8 cellular contexts compared by ENCODE assay signal in genomic region chr6:90940812-90941481, GRCh38.
A peak's percentile ranks its signal among the peaks of the same experiment; 100 is the strongest.
DNase-seq lines count a peak whose midpoint lies in the region; ATAC-seq, FAIRE-seq and TF ChIP-seq lines count a peak whose summit lies in the region.

No MANE protein-coding gene starts in this region.

- TF ChIP-seq CTCF in fibroblast of pulmonary artery (IDR thresholded peaks at IDR 0.05; ENCODE audit: low read length, missing control alignments) (peak; percentile 58), pancreas (IDR thresholded peaks at IDR 0.05) (peak in 3 of 4 donors; percentile 19 to 36 (median 30))

- no peak overlapping the region for H3K27ac ChIP-seq in pancreas
- no peak overlapping the region for H3K27ac ChIP-seq in aorta (ENCODE audit: low read depth in 1 of 2, low read length in 2 of 2)

- peak overlapping the region; percentile 15 for H3K4me3 ChIP-seq in fibroblast of pulmonary artery (replicated peaks; ENCODE audit: low read depth, low read length)
- no peak overlapping the region for H3K4me3 ChIP-seq in pancreas
- H3K4me3 ChIP-seq in aorta (ENCODE audit: low read length in 2 of 2) = no peak overlapping the region

- H3K36me3 ChIP-seq in pancreas = no peaks in the 10 kb centered on the region
- H3K36me3 ChIP-seq in aorta (ENCODE audit: control insufficient read depth in 1 of 2, insufficient read depth in 2 of 2, low read length in 1 of 2) = no peaks in the 10 kb centered on the region

- 14 to 16% methylated on average over 5 of the region's 5 CpGs for WGBS in pancreas, 2 donors
- WGBS in aorta, 2 donors = 28 to 37% methylated on average over 5 of the region's 5 CpGs

- ATAC-seq in GM18520 (IDR thresholded peaks at IDR 0.05; ENCODE audit: unreplicated experiment) (peak; percentile 97), HG02938 (IDR thresholded peaks at IDR 0.05; ENCODE audit: unreplicated experiment) (peak; percentile 97), pancreas (peak; percentile 74 to 94 (median 92)), aorta (ENCODE audit: low FRiP score) (no peak)

- H3K27me3 ChIP-seq in pancreas (no peaks in the 10 kb centered on the region), aorta (ENCODE audit: control insufficient read depth in 1 of 2, insufficient read depth in 2 of 2, low read length in 1 of 2) (no peaks in the 10 kb centered on the region)

- H3K9me3 ChIP-seq in pancreas (no peaks in the 10 kb centered on the region), aorta (ENCODE audit: control insufficient read depth, low read length) (no peaks in the 10 kb centered on the region)

- no peaks in the 10 kb centered on the region for H3K4me1 ChIP-seq in pancreas
- H3K4me1 ChIP-seq in aorta (ENCODE audit: control insufficient read depth in 1 of 2, insufficient read depth in 2 of 2, low read length in 2 of 2) = no peaks in the 10 kb centered on the region

- intact Hi-C loops in pancreas (cut with DNase I) (no loop called here), aorta (cut with DNase I) (no loop called here)

- FAIRE-seq in pancreas (lab: Jason Lieb, UNC) = peak; percentile 29

- DNase-seq in CD1c-positive myeloid dendritic cell (ENCODE audit: extremely low spot score) (peak; percentile 42), NCI-H146 (lab: John Stamatoyannopoulos, UW) (peak; percentile 48), SKM-1 (lab: John Stamatoyannopoulos, UW; ENCODE audit: unreplicated experiment) (peak; percentile 47), fibroblast of pulmonary artery (ENCODE audit: low read depth) (peak; percentile 78), pancreas (no peak), aorta (no peak)

Comparison
In these comparisons a context has a peak if more than half of its experiments do, and no peak if none do; other contexts are left out.
1. DNase-seq: peak in CD1c-positive myeloid dendritic cell (single experiment), NCI-H146 (single experiment), SKM-1 (single experiment) and fibroblast of pulmonary artery (single experiment); none in pancreas (0 of 6) and aorta (0 of 2).